Comparison of ENCODE assay signal across 8 cellular contexts in genomic region chr16:50266337-50267091, GRCh38. TPM values are rescaled to one million over a fixed set of nuclear protein-coding genes. Genes with fewer than 3 reads are reported as not detected.
A peak's percentile ranks its signal among the peaks of the same experiment; 100 is the strongest.
DNase-seq lines count a peak whose midpoint lies in the region; ATAC-seq and TF ChIP-seq lines count a peak whose summit lies in the region.

ADCY7 (plus strand) TSS chr16:50266551; CDS start chr16:50288180, 21,629 bp downstream.

- no peaks in the 10 kb centered on the region for H3K27me3 Mint-ChIP-seq in Calu3 (ENCODE audit: unreplicated experiment)
- peaks cover 21% of the 10 kb centered on the region for H3K27me3 Mint-ChIP-seq in brain

- H3K9me3 Mint-ChIP-seq in Calu3 (ENCODE audit: low read depth, unreplicated experiment) (no peaks in the 10 kb centered on the region), brain (peaks cover 0 to 2% (median 0%) of the 10 kb centered on the region in 5 experiments)

- no peaks in the 10 kb centered on the region for H3K36me3 ChIP-seq in HUES64 (ENCODE audit: insufficient read depth, low read length)

- no peaks in the 10 kb centered on the region for H3K9me3 ChIP-seq in HUES64 (ENCODE audit: insufficient read depth, low read depth, low read length)

- peak; percentile 86 for DNase-seq in Calu3
- DNase-seq in UCSD-AML1 (lab: John Stamatoyannopoulos, UW; ENCODE audit: unreplicated experiment): peak; percentile 89
- peak; percentile 86 for DNase-seq in left kidney (ENCODE audit: low read depth, low spot score)
- DNase-seq in stimulated activated CD4-positive, alpha-beta T cell treated with anti-CD3 and anti-CD28 coated beads, TNF-alpha, amount 100 ng/mL, for 4 hours (ENCODE audit: low read depth in 3 of 3): peak; percentile 67 to 77 (median 74)
- no peak for DNase-seq in DMS153 treated with DMSO at 0.1 percent for 48 hours (lab: John Stamatoyannopoulos, UW; ENCODE audit: unreplicated experiment)

- peak; percentile 71 for ATAC-seq in GM21447 (IDR thresholded peaks at IDR 0.05; ENCODE audit: unreplicated experiment)

- H3K4me3 ChIP-seq in HUES64 (ENCODE audit: low read length): peak within 1 kb of the TSS; percentile 24; the same call in 1 of the 2 replicates

- peak within 1 kb of the TSS; percentile 32 for H3K27ac Mint-ChIP-seq in Calu3 (ENCODE audit: unreplicated experiment)
- peak within 1 kb of the TSS in 3 of 5 experiments; percentile 33 to 86 (median 79) for H3K27ac Mint-ChIP-seq in brain

- BruUV-seq in Calu3 (replicated peaks; lab: Mats Ljungman, UMichigan): no TSS peak

- WGBS in HUES64: 38% methylated on average over 25 of the region's 25 CpGs

- intact Hi-C loops in Calu3 (cut with micrococcal nuclease; ENCODE audit: unreplicated experiment): no loop called here

- peaks cover 15% of the 10 kb centered on the region for H3K4me1 ChIP-seq in HUES64 (ENCODE audit: insufficient read depth, low read length)

- TF ChIP-seq CTCF in Calu3 (IDR thresholded peaks at IDR 0.05; ENCODE audit: unreplicated experiment): no peak
- TF ChIP-seq CTCF in brain (conservative IDR thresholded peaks at IDR 0.05): no peak

- H3K9ac ChIP-seq in HUES64 (ENCODE audit: low read depth, low read length): no peak within 1 kb of the TSS

- CTCF ChIA-PET in Calu3 (lab: Charles Lee): interaction anchor here (0.9 kb wide), 1 partner anchor 241 kb away, joined by 3 read pairs; the partner anchor contains the start of gene CNEP1R1

- H3K4me1 Mint-ChIP-seq in Calu3 (ENCODE audit: low read depth, unreplicated experiment) (peaks cover 42% of the 10 kb centered on the region), brain (peaks cover 42% of the 10 kb centered on the region)

- H3K27ac ChIP-seq in HUES64 (ENCODE audit: low read depth, low read length): no peak within 1 kb of the TSS

- H3K4me3 Mint-ChIP-seq in Calu3 (ENCODE audit: low read depth, unreplicated experiment) (peak within 1 kb of the TSS; percentile 68), brain (no peak within 1 kb of the TSS)

- peaks cover 9% of the 10 kb centered on the region for H3K36me3 Mint-ChIP-seq in Calu3 (ENCODE audit: insufficient read depth, unreplicated experiment)
- H3K36me3 Mint-ChIP-seq in brain: no peaks in the 10 kb centered on the region

- no peaks in the 10 kb centered on the region for H3K27me3 ChIP-seq in HUES64 (ENCODE audit: insufficient read depth, low read length)

RNA-seq across cellular contexts. Expression of gene ADCY7, which starts in this region (rescaled TPM):
- 67.7 and 71.4 TPM in 2 replicates for total RNA-seq in Calu3 (2022)
- polyA plus RNA-seq in HUES64 (2013, experiment 1 of 2): 1.3 TPM
- 3.0 TPM for polyA plus RNA-seq in HUES64 (2013, experiment 2 of 2)
- 0.66 TPM for polyA plus RNA-seq in brain (ENCODE audit: insufficient read depth, low read depth, low replicate concordance)
